ENCODE assay signal across 10 cellular contexts in genomic region chr10:70255329-70256299, GRCh38. TPM values are rescaled to one million over a fixed set of nuclear protein-coding genes. Genes with fewer than 3 reads are reported as not detected.
DNase-seq lines count a peak whose midpoint lies in the region; ATAC-seq lines count a peak whose summit lies in the region.
"Had no signal": no experiment of that assay in that cellular context is flagged by ENCODE, and none has a peak within 500 bp of the region (broad histone marks: within the 10 kb centered on the region; RNA-seq: fewer than 3 reads in every experiment).

No MANE protein-coding gene starts in this region.

- peaks cover 15% of the 10 kb centered on the region for H3K27me3 Mint-ChIP-seq in activated naive CD4-positive, alpha-beta T cell treated with anti-CD3 and anti-CD28 coated beads, Interleukin-2, amount 50 U/mL, for 24 hours

- no peak overlapping the region for H3K27ac Mint-ChIP-seq in activated naive CD4-positive, alpha-beta T cell treated with anti-CD3 and anti-CD28 coated beads, Interleukin-2, amount 50 U/mL, for 24 hours

- H3K4me1 Mint-ChIP-seq in activated naive CD4-positive, alpha-beta T cell treated with anti-CD3 and anti-CD28 coated beads, Interleukin-2, amount 50 U/mL, for 24 hours: peaks cover 10% of the 10 kb centered on the region

- peak overlapping the region; percentile 67 for H3K4me3 Mint-ChIP-seq in activated naive CD4-positive, alpha-beta T cell treated with anti-CD3 and anti-CD28 coated beads, Interleukin-2, amount 50 U/mL, for 24 hours

- DNase-seq in activated CD4-positive, CD25-positive, alpha-beta regulatory T cell treated with anti-CD3 and anti-CD28 coated beads, Interleukin-2, amount 50 U/mL, for 72 hours: no peak
- DNase-seq in right cardiac atrium (peak in 1 of 3 donors; percentile 57), occipital lobe (lab: John Stamatoyannopoulos, UW) (no peak), KG1 (lab: John Stamatoyannopoulos, UW) (no peak), DMS 273 (lab: John Stamatoyannopoulos, UW; ENCODE audit: unreplicated experiment) (no peak)
- DNase-seq: NCI-H2171 had no signal

- no peaks in the 10 kb centered on the region for H3K36me3 Mint-ChIP-seq in activated naive CD4-positive, alpha-beta T cell treated with anti-CD3 and anti-CD28 coated beads, Interleukin-2, amount 50 U/mL, for 24 hours

- H3K27me3 ChIP-seq in right cardiac atrium (ENCODE audit: control insufficient read depth, insufficient read depth): no peaks in the 10 kb centered on the region

- H3K9me3 ChIP-seq in right cardiac atrium (ENCODE audit: control insufficient read depth, low read length): no peaks in the 10 kb centered on the region

- peak; percentile 48 to 51 for ATAC-seq in activated CD4-positive, CD25-positive, alpha-beta regulatory T cell treated with anti-CD3 and anti-CD28 coated beads, Interleukin-2, amount 50 U/mL, for 24 hours
- peak; percentile 42 to 44 for ATAC-seq in right cardiac atrium
- ATAC-seq: A549 had no signal

- intact Hi-C loops in right cardiac atrium (cut with DNase I): no loop called here

- 15% methylated on average over 73 of the region's 73 CpGs for WGBS in right cardiac atrium

- peaks cover 4% of the 10 kb centered on the region for H3K4me1 ChIP-seq in right cardiac atrium (ENCODE audit: control insufficient read depth, insufficient read depth, low read length)
- H3K4me1 ChIP-seq: A549 had no signal

- H3K27ac ChIP-seq in right cardiac atrium (ENCODE audit: low read length) (no peak overlapping the region), temporal lobe (ENCODE audit: low read depth, low read length) (peak overlapping the region; percentile 44)
- H3K27ac ChIP-seq: A549 had no signal

- no peaks in the 10 kb centered on the region for H3K9me3 Mint-ChIP-seq in activated naive CD4-positive, alpha-beta T cell treated with anti-CD3 and anti-CD28 coated beads, Interleukin-2, amount 50 U/mL, for 24 hours

- H3K4me3 ChIP-seq in right cardiac atrium (ENCODE audit: low read length): no peak overlapping the region
- H3K4me3 ChIP-seq: A549 had no signal

RNA-seq across cellular contexts. Expression of gene PPA1, which starts 22.4 kb away (rescaled TPM):
- total RNA-seq in right cardiac atrium (10 to 100 TPM; 40.7 to 75.1 (median 68.6) TPM), temporal lobe (213 TPM), occipital lobe (296 TPM)
- polyA plus RNA-seq in right cardiac atrium: 99.2 TPM

RNA-seq across cellular contexts. Expression of gene NPFFR1, which starts 28.2 kb away (rescaled TPM):
- under 1 TPM in 1 of 4 donors, not detected in 3; 0.03 TPM for total RNA-seq in right cardiac atrium
- 0.02 TPM for polyA plus RNA-seq in right cardiac atrium
- 1.5 TPM for total RNA-seq in temporal lobe
- 0.31 TPM for total RNA-seq in occipital lobe
- polyA plus RNA-seq: A549 had no signal
